1 cellular context compared by ENCODE assay signal in genomic region chr2:189413249-189413648, GRCh38.
TF ChIP-seq lines count a peak whose summit lies in the region.

No MANE protein-coding gene starts in this region.

TF ChIP-seq in K562, 482 proteins besides CTCF, POLR2A, EP300 and RAD21:
- TF ChIP-seq PHF21A (IDR thresholded peaks at IDR 0.05; ENCODE audit: borderline replicate concordance, low read depth): 0 out of 2 replicates have a peak, but pooled peaks have one; percentile 52
- peak; percentile 61 to 65 for TF ChIP-seq KDM1A (IDR thresholded peaks at IDR 0.05)
- TF ChIP-seq, protein P1, sequence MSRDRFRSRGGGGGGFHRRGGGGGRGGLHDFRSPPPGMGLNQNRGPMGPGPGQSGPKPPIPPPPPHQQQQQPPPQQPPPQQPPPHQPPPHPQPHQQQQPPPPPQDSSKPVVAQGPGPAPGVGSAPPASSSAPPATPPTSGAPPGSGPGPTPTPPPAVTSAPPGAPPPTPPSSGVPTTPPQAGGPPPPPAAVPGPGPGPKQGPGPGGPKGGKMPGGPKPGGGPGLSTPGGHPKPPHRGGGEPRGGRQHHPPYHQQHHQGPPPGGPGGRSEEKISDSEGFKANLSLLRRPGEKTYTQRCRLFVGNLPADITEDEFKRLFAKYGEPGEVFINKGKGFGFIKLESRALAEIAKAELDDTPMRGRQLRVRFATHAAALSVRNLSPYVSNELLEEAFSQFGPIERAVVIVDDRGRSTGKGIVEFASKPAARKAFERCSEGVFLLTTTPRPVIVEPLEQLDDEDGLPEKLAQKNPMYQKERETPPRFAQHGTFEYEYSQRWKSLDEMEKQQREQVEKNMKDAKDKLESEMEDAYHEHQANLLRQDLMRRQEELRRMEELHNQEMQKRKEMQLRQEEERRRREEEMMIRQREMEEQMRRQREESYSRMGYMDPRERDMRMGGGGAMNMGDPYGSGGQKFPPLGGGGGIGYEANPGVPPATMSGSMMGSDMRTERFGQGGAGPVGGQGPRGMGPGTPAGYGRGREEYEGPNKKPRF (IDR thresholded peaks at IDR 0.05; ENCODE audit: low read depth, low read length): no peak
